Comparison of ENCODE assay signal across 8 cellular contexts in genomic region chr19:50333737-50334617, GRCh38. TPM values are rescaled to one million over a fixed set of nuclear protein-coding genes. Genes with fewer than 3 reads are reported as not detected.
DNase-seq lines count a peak whose midpoint lies in the region; ATAC-seq, FAIRE-seq and TF ChIP-seq lines count a peak whose summit lies in the region.

No MANE protein-coding gene starts in this region.

- H3K27ac Mint-ChIP-seq in activated T-helper 2 cell treated with anti-CD3 and anti-CD28 coated beads, Interferon-gamma antibody, Interleukin-2, Interleukin-4, amounts not matched to agents 10 μg/mL and 5 μg/mL and 100 μg/mL, durations not matched to agents 14 hours and 24 hours and 36 hours: peak overlapping the region; percentile 98
- H3K27ac Mint-ChIP-seq in osteocyte (ENCODE audit: unreplicated experiment): peak overlapping the region; percentile 78

- H3K9me3 Mint-ChIP-seq in activated T-helper 2 cell treated with anti-CD3 and anti-CD28 coated beads, Interferon-gamma antibody, Interleukin-2, Interleukin-4, amounts not matched to agents 10 μg/mL and 5 μg/mL and 100 μg/mL, durations not matched to agents 14 hours and 24 hours and 36 hours: no peaks in the 10 kb centered on the region
- peaks cover 8% of the 10 kb centered on the region for H3K9me3 Mint-ChIP-seq in osteocyte (ENCODE audit: unreplicated experiment)

- H3K9me3 ChIP-seq in NT2/D1 (ENCODE audit: insufficient read depth, low read length) (no peaks in the 10 kb centered on the region), tibial nerve (no peaks in the 10 kb centered on the region)

- H3K9ac ChIP-seq in NT2/D1 (ENCODE audit: insufficient read length, low read depth): peak overlapping the region; percentile 92

- H3K4me1 Mint-ChIP-seq in activated T-helper 2 cell treated with anti-CD3 and anti-CD28 coated beads, Interferon-gamma antibody, Interleukin-2, Interleukin-4, amounts not matched to agents 10 μg/mL and 5 μg/mL and 100 μg/mL, durations not matched to agents 14 hours and 24 hours and 36 hours (ENCODE audit: low read depth): peaks cover 48% of the 10 kb centered on the region
- peaks cover 22% of the 10 kb centered on the region for H3K4me1 Mint-ChIP-seq in osteocyte (ENCODE audit: unreplicated experiment)

- TF ChIP-seq CTCF in osteocyte (IDR thresholded peaks at IDR 0.05): no peak
- peak in 2 of 5 experiments; percentile 25 to 26 for TF ChIP-seq CTCF in tibial nerve (IDR thresholded peaks at IDR 0.05)

- WGBS in tibial nerve, 2 donors: 18 to 28% methylated on average over 18 to 35 of the region's 54 CpGs

- peak overlapping the region; percentile 21 to 87 (median 72) for H3K27ac ChIP-seq in tibial nerve

- peak; percentile 16 for ATAC-seq in HG03039 (IDR thresholded peaks at IDR 0.05; ENCODE audit: unreplicated experiment)

- H3K36me3 ChIP-seq in NT2/D1 (ENCODE audit: insufficient read depth, insufficient read length, low read length) (peaks cover 7% of the 10 kb centered on the region), tibial nerve (no peaks in the 10 kb centered on the region)

- intact Hi-C loops in activated T-helper 2 cell treated with anti-CD3 and anti-CD28 coated beads, Interferon-gamma antibody, Interleukin-2, Interleukin-4, amounts not matched to agents 10 μg/mL and 5 μg/mL and 100 μg/mL, durations not matched to agents 14 hours and 24 hours and 36 hours (cut with micrococcal nuclease): loop anchor here (5.0 kb wide), 1 partner anchor 43 kb away; the partner anchor contains the start of gene NR1H2

- H3K27me3 ChIP-seq in NT2/D1 (ENCODE audit: insufficient read depth, insufficient read length) (no peaks in the 10 kb centered on the region), tibial nerve (peaks cover 0 to 66% of the 10 kb centered on the region in 2 donors)

- H3K27me3 Mint-ChIP-seq in activated T-helper 2 cell treated with anti-CD3 and anti-CD28 coated beads, Interferon-gamma antibody, Interleukin-2, Interleukin-4, amounts not matched to agents 10 μg/mL and 5 μg/mL and 100 μg/mL, durations not matched to agents 14 hours and 24 hours and 36 hours (ENCODE audit: low read depth): no peaks in the 10 kb centered on the region
- H3K27me3 Mint-ChIP-seq in osteocyte (ENCODE audit: unreplicated experiment): peaks cover 36% of the 10 kb centered on the region

- H3K36me3 Mint-ChIP-seq in activated T-helper 2 cell treated with anti-CD3 and anti-CD28 coated beads, Interferon-gamma antibody, Interleukin-2, Interleukin-4, amounts not matched to agents 10 μg/mL and 5 μg/mL and 100 μg/mL, durations not matched to agents 14 hours and 24 hours and 36 hours (ENCODE audit: low read depth): peaks cover 4% of the 10 kb centered on the region
- peaks cover 5% of the 10 kb centered on the region for H3K36me3 Mint-ChIP-seq in osteocyte (ENCODE audit: unreplicated experiment)

- TF ChIP-seq EP300 in tibial nerve (IDR thresholded peaks at IDR 0.05): peak; percentile 51 to 89

- H3K4me1 ChIP-seq in NT2/D1 (ENCODE audit: insufficient read depth, insufficient read length): peaks cover 9% of the 10 kb centered on the region
- H3K4me1 ChIP-seq in tibial nerve: peaks cover 0 to 51% (median 12%) of the 10 kb centered on the region in 4 donors

- peak; percentile 43 to 55 for TF ChIP-seq POLR2A in tibial nerve (IDR thresholded peaks at IDR 0.05)

- peak overlapping the region; percentile 83 for H3K4me3 Mint-ChIP-seq in activated T-helper 2 cell treated with anti-CD3 and anti-CD28 coated beads, Interferon-gamma antibody, Interleukin-2, Interleukin-4, amounts not matched to agents 10 μg/mL and 5 μg/mL and 100 μg/mL, durations not matched to agents 14 hours and 24 hours and 36 hours (ENCODE audit: low read depth)
- peak overlapping the region; percentile 82 for H3K4me3 Mint-ChIP-seq in osteocyte (ENCODE audit: unreplicated experiment)

- DNase-seq in SIG-M5 treated with dmso at 0.1 percent for 504 hours (lab: John Stamatoyannopoulos, UW; ENCODE audit: unreplicated experiment): peak; percentile 46
- no peak for DNase-seq in SIG-M5 (lab: John Stamatoyannopoulos, UW)
- DNase-seq in NT2/D1 (ENCODE audit: low read depth, low spot score): no peak
- DNase-seq in activated T-helper 2 cell treated with anti-CD3 and anti-CD28 coated beads, Interferon-gamma antibody, Interleukin-2, Interleukin-4, amounts not matched to agents 10 μg/mL and 5 μg/mL and 100 μg/mL, durations not matched to agents 14 hours and 24 hours and 36 hours (ENCODE audit: low spot score): peak; percentile 84
- peak; percentile 84 to 87 for DNase-seq in frontal cortex (ENCODE audit: low spot score in 2 of 2)
- peak; percentile 94 for DNase-seq in osteocyte (ENCODE audit: extremely low spot score, unreplicated experiment)
- peak in 1 of 2 donors; percentile 36 for DNase-seq in tibial nerve (ENCODE audit: low spot score in 2 of 2)

- H3K4me3 ChIP-seq in NT2/D1 (ENCODE audit: insufficient read length, low read depth) (peak overlapping the region; percentile 83), tibial nerve (peak overlapping the region; percentile 31 to 65 (median 50))

- no peak for FAIRE-seq in frontal cortex (lab: Jason Lieb, UNC)

RNA-seq across cellular contexts. Expression of gene KCNC3, which starts 4.8 kb away (rescaled TPM):
- 17.6 and 19.2 TPM in 2 replicates for total RNA-seq in activated T-helper 2 cell treated with anti-CD3 and anti-CD28 coated beads, Interferon-gamma antibody, Interleukin-2, Interleukin-4, amounts not matched to agents 10 μg/mL and 5 μg/mL and 100 μg/mL, durations not matched to agents 14 hours and 24 hours and 36 hours
- total RNA-seq in frontal cortex: 1.2 TPM
- 1.1 and 1.2 TPM in 2 replicates for total RNA-seq in osteocyte
- 1 to 10 TPM in 1 of 4 donors, under 1 TPM in 3; 0.21 to 1.2 (median 0.71) TPM for total RNA-seq in tibial nerve

RNA-seq across cellular contexts. Expression of gene NAPSA, which starts 31.5 kb away (rescaled TPM):
- 5.1 and 5.5 TPM in 2 replicates for total RNA-seq in activated T-helper 2 cell treated with anti-CD3 and anti-CD28 coated beads, Interferon-gamma antibody, Interleukin-2, Interleukin-4, amounts not matched to agents 10 μg/mL and 5 μg/mL and 100 μg/mL, durations not matched to agents 14 hours and 24 hours and 36 hours
- total RNA-seq in frontal cortex: not detected
- 0.16 and 1.3 TPM in 2 replicates for total RNA-seq in osteocyte
- total RNA-seq in tibial nerve: 1 to 10 TPM in 1 of 4 donors, under 1 TPM in 1, not detected in 2; 0.39 to 2.1 TPM

RNA-seq across cellular contexts. Expression of gene NR1H2, which starts 42.3 kb away (rescaled TPM):
- total RNA-seq in activated T-helper 2 cell treated with anti-CD3 and anti-CD28 coated beads, Interferon-gamma antibody, Interleukin-2, Interleukin-4, amounts not matched to agents 10 μg/mL and 5 μg/mL and 100 μg/mL, durations not matched to agents 14 hours and 24 hours and 36 hours: 76.1 and 79.9 TPM in 2 replicates
- 15.1 TPM for total RNA-seq in frontal cortex
- 53.4 and 64.5 TPM in 2 replicates for total RNA-seq in osteocyte
- total RNA-seq in tibial nerve: 100 to 1,000 TPM in 1 of 4 donors, 10 to 100 TPM in 3; 80.2 to 125 (median 93.7) TPM

RNA-seq across cellular contexts. Expression of gene POLD1, which starts 50.2 kb away (rescaled TPM):
- 153 and 162 TPM in 2 replicates for total RNA-seq in activated T-helper 2 cell treated with anti-CD3 and anti-CD28 coated beads, Interferon-gamma antibody, Interleukin-2, Interleukin-4, amounts not matched to agents 10 μg/mL and 5 μg/mL and 100 μg/mL, durations not matched to agents 14 hours and 24 hours and 36 hours
- total RNA-seq in frontal cortex (12.6 TPM), osteocyte (19.6 and 22.2 TPM in 2 replicates), tibial nerve (10 to 100 TPM; 10.8 to 28.2 (median 15.5) TPM)

Comparison
In these comparisons a context has a peak if more than half of its experiments do, and no peak if none do; other contexts are left out.
1. DNase-seq: peak in SIG-M5 treated with dmso at 0.1 percent for 504 hours (single experiment), activated T-helper 2 cell treated with anti-CD3 and anti-CD28 coated beads, Interferon-gamma antibody, Interleukin-2, Interleukin-4, amounts not matched to agents 10 μg/mL and 5 μg/mL and 100 μg/mL, durations not matched to agents 14 hours and 24 hours and 36 hours (single experiment), frontal cortex (2 of 2) and osteocyte (single experiment); none in SIG-M5 (single experiment) and NT2/D1 (single experiment).